In the genomic region with DNA sequence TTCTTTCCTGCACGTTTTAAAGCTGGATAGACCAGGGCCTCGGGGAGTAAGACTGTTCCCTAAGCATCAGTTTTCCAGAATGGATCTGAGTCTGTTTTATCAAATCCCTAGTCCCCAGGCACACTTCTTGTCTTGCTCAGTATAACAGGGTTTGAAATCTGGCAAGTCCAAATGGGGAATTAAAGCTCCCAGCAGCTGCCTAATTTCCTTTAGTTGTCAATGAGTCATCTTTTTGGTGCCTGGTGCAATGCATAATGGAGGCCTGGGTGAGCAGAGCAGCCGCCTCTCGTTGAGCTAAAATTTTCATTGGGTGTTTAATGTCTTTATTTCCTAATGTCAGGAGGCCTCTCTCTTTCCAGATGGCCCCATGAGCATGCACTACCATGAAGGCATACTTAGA, we compare ENCODE assay signal across 12 cellular contexts.
DNase-seq lines count a peak whose midpoint lies in the region; ATAC-seq and TF ChIP-seq lines count a peak whose summit lies in the region.
"Had no signal": no experiment of that assay in that cellular context is flagged by ENCODE, and none has a peak within 500 bp of the region (broad histone marks: within the 10 kb centered on the region; RNA-seq: fewer than 3 reads in every experiment).

No MANE protein-coding gene starts in this region.

- H3K9me3 ChIP-seq in BE2C: no peaks in the 10 kb centered on the region
- H3K9me3 ChIP-seq: sigmoid colon had no signal

- peak; percentile 76 for DNase-seq in BE2C
- peak; percentile 34 for DNase-seq in HT1080 (ENCODE audit: low read depth)
- peak; percentile 13 for DNase-seq in astrocyte of the cerebellum (ENCODE audit: low read depth)
- peak; percentile 31 for DNase-seq in iris pigment epithelial cell (ENCODE audit: low read depth)
- no peak for DNase-seq in ureter (ENCODE audit: low spot score)
- DNase-seq in NCI-H2029 treated with DMSO at 0.1 percent for 48 hours (lab: John Stamatoyannopoulos, UW): no peak
- DNase-seq in activated CD8-positive, alpha-beta memory T cell treated with anti-CD3 and anti-CD28 coated beads for 24 hours: no peak
- DNase-seq: activated CD4-positive, alpha-beta T cell treated with anti-CD3 and anti-CD28 coated beads for 1 hour; Calu3; dorsolateral prefrontal cortex; sigmoid colon had no signal

- in situ Hi-C loops in astrocyte of the cerebellum (cut with HindIII; ENCODE audit: low sequenced_read_pairs): no loop called here

- no peak for TF ChIP-seq CTCF in BE2C (IDR thresholded peaks at IDR 0.05; ENCODE audit: low read depth, low read length)
- no peak for TF ChIP-seq CTCF in astrocyte of the cerebellum (IDR thresholded peaks at IDR 0.05; ENCODE audit: low read depth, low read length, missing control alignments)

- no peaks in the 10 kb centered on the region for H3K36me3 ChIP-seq in BE2C
- H3K36me3 ChIP-seq: sigmoid colon had no signal

- no peak overlapping the region for H3K4me3 ChIP-seq in BE2C (ENCODE audit: low read depth, low read length)
- no peak overlapping the region for H3K4me3 ChIP-seq in astrocyte of the cerebellum (ENCODE audit: low read depth, low read length)
- H3K4me3 ChIP-seq: dorsolateral prefrontal cortex, sigmoid colon had no signal

- H3K4me1 ChIP-seq in BE2C: peaks cover 29% of the 10 kb centered on the region

- H3K27me3 ChIP-seq in BE2C: no peaks in the 10 kb centered on the region
- H3K27me3 ChIP-seq: dorsolateral prefrontal cortex, sigmoid colon had no signal

- no peak for ATAC-seq in GM18502 (IDR thresholded peaks at IDR 0.05; ENCODE audit: poor library complexity, unreplicated experiment)

Comparison
In these comparisons a context has a peak if more than half of its experiments do, and no peak if none do; other contexts are left out.
1. DNase-seq: peak in BE2C (single experiment), HT1080 (single experiment), astrocyte of the cerebellum (single experiment) and iris pigment epithelial cell (single experiment); none in ureter (single experiment), NCI-H2029 treated with DMSO at 0.1 percent for 48 hours (single experiment) and activated CD8-positive, alpha-beta memory T cell treated with anti-CD3 and anti-CD28 coated beads for 24 hours (single experiment).